In genomic region chrX:139971394-139971749, GRCh38 we compare ENCODE assay signal across 2 cellular contexts.
TF ChIP-seq lines count a peak whose summit lies in the region.

No MANE protein-coding gene starts in this region.

TF ChIP-seq in liver, 16 proteins besides CTCF, POLR2A, EP300 and RAD21:
- peak; percentile 10 for TF ChIP-seq YY1 (IDR thresholded peaks at IDR 0.05)
- no peak for TF ChIP-seq NR2F2 (IDR thresholded peaks at IDR 0.05)

TF ChIP-seq in HepG2, 621 proteins besides CTCF, POLR2A, EP300 and RAD21:
- TF ChIP-seq, protein P1, sequence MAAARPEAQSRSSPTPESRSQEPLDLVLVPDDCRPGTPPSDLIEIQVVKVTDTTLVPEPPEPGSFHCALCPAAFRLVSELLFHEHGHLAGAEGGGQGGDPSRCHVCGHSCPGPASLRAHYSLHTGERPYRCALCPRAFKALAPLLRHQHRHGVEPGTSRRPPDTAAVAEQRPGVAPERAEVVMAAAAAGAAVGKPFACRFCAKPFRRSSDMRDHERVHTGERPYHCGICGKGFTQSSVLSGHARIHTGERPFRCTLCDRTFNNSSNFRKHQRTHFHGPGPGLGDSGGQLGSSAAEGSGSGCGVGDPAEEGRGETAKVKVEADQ (CRISPR knock-in tag; IDR thresholded peaks at IDR 0.05; ENCODE audit: borderline replicate concordance): no peak
- TF ChIP-seq BCL6 (CRISPR knock-in tag; IDR thresholded peaks at IDR 0.05): no peak
- no peak for TF ChIP-seq ZNF605 (CRISPR knock-in tag; IDR thresholded peaks at IDR 0.05)
- TF ChIP-seq PBX3 (CRISPR knock-in tag; IDR thresholded peaks at IDR 0.05; ENCODE audit: borderline replicate concordance): no peak
- TF ChIP-seq ZNF644 (CRISPR knock-in tag; IDR thresholded peaks at IDR 0.05; ENCODE audit: low read depth): no peak
- no peak for TF ChIP-seq HNRNPH1 (optimal IDR thresholded peaks at IDR 0.05; ENCODE audit: low read depth, low read length)
- TF ChIP-seq ZNF597 (CRISPR knock-in tag; IDR thresholded peaks at IDR 0.05): no peak
- no peak for TF ChIP-seq KDM3A (CRISPR knock-in tag; IDR thresholded peaks at IDR 0.05; ENCODE audit: low read depth)
- no peak for TF ChIP-seq ZNF124 (CRISPR knock-in tag; IDR thresholded peaks at IDR 0.05)
- no peak for TF ChIP-seq SRSF9 (IDR thresholded peaks at IDR 0.05; ENCODE audit: borderline replicate concordance, insufficient read depth, low read depth, low read length, poor library complexity, severe bottlenecking)
- TF ChIP-seq, protein P2, sequence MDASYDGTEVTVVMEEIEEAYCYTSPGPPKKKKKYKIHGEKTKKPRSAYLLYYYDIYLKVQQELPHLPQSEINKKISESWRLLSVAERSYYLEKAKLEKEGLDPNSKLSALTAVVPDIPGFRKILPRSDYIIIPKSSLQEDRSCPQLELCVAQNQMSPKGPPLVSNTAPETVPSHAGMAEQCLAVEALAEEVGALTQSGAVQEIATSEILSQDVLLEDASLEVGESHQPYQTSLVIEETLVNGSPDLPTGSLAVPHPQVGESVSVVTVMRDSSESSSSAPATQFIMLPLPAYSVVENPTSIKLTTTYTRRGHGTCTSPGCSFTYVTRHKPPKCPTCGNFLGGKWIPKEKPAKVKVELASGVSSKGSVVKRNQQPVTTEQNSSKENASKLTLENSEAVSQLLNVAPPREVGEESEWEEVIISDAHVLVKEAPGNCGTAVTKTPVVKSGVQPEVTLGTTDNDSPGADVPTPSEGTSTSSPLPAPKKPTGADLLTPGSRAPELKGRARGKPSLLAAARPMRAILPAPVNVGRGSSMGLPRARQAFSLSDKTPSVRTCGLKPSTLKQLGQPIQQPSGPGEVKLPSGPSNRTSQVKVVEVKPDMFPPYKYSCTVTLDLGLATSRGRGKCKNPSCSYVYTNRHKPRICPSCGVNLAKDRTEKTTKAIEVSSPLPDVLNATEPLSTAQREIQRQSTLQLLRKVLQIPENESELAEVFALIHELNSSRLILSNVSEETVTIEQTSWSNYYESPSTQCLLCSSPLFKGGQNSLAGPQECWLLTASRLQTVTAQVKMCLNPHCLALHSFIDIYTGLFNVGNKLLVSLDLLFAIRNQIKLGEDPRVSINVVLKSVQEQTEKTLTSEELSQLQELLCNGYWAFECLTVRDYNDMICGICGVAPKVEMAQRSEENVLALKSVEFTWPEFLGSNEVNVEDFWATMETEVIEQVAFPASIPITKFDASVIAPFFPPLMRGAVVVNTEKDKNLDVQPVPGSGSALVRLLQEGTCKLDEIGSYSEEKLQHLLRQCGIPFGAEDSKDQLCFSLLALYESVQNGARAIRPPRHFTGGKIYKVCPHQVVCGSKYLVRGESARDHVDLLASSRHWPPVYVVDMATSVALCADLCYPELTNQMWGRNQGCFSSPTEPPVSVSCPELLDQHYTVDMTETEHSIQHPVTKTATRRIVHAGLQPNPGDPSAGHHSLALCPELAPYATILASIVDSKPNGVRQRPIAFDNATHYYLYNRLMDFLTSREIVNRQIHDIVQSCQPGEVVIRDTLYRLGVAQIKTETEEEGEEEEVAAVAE (CRISPR knock-in tag; IDR thresholded peaks at IDR 0.05; ENCODE audit: borderline replicate concordance): no peak
- TF ChIP-seq NAIF1 (CRISPR knock-in tag; IDR thresholded peaks at IDR 0.05; ENCODE audit: borderline replicate concordance): no peak
- no peak for TF ChIP-seq MAFG (CRISPR knock-in tag; IDR thresholded peaks at IDR 0.05)
- TF ChIP-seq SKI (IDR thresholded peaks at IDR 0.05; ENCODE audit: partially characterized antibody): no peak
- no peak for TF ChIP-seq SPEN (CRISPR knock-in tag; IDR thresholded peaks at IDR 0.05; ENCODE audit: low read depth)
- no peak for TF ChIP-seq ZNF407 (CRISPR knock-in tag; IDR thresholded peaks at IDR 0.05; ENCODE audit: not compliant biosample characterization)
- no peak for TF ChIP-seq ZNF737 (CRISPR knock-in tag; IDR thresholded peaks at IDR 0.05; ENCODE audit: borderline replicate concordance)
- TF ChIP-seq MTF2 (CRISPR knock-in tag; IDR thresholded peaks at IDR 0.05; ENCODE audit: borderline replicate concordance): no peak
- TF ChIP-seq ZNF343 (CRISPR knock-in tag; IDR thresholded peaks at IDR 0.05): no peak
